In genomic region chr10:98316661-98317060, GRCh38 we compare ENCODE assay signal across 13 cellular contexts. TPM values are rescaled to one million over a fixed set of nuclear protein-coding genes. Genes with fewer than 3 reads are reported as not detected.
DNase-seq lines count a peak whose midpoint lies in the region; ATAC-seq and TF ChIP-seq lines count a peak whose summit lies in the region.
"Had no signal": no experiment of that assay in that cellular context is flagged by ENCODE, and none has a peak within 500 bp of the region (broad histone marks: within the 10 kb centered on the region; RNA-seq: fewer than 3 reads in every experiment).

No MANE protein-coding gene starts in this region.

- no peaks in the 10 kb centered on the region for H3K36me3 Mint-ChIP-seq in activated naive CD4-positive, alpha-beta T cell treated with anti-CD3 and anti-CD28 coated beads for 36 hours (ENCODE audit: low read depth)

- no peaks in the 10 kb centered on the region for H3K4me1 Mint-ChIP-seq in activated naive CD4-positive, alpha-beta T cell treated with anti-CD3 and anti-CD28 coated beads for 36 hours (ENCODE audit: low read depth)
- H3K4me1 Mint-ChIP-seq: activated naive CD8-positive, alpha-beta T cell treated with anti-CD3 and anti-CD28 coated beads, Interleukin-2, amount 50 U/mL, for 24 hours had no signal

- H3K36me3 ChIP-seq in Panc1 (ENCODE audit: control insufficient read depth, insufficient read depth, low read length) (no peaks in the 10 kb centered on the region), fibroblast of lung (ENCODE audit: control insufficient read depth, insufficient read depth, low read length) (no peaks in the 10 kb centered on the region)

- CTCF ChIA-PET in Panc1 (lab: Charles Lee) = no interaction called here
- CTCF ChIA-PET in activated naive CD4-positive, alpha-beta T cell treated with anti-CD3 and anti-CD28 coated beads for 36 hours (lab: Charles Lee) = no interaction called here

- H3K9me3 ChIP-seq in Panc1 (ENCODE audit: control insufficient read depth, insufficient read depth, low read depth, low read length) (no peaks in the 10 kb centered on the region), fibroblast of lung (ENCODE audit: control insufficient read depth, insufficient read depth, low read depth, low read length) (no peaks in the 10 kb centered on the region)

- ATAC-seq in Panc1 (0 out of 2 replicates have a peak, but pooled peaks have one; percentile 54), omental fat pad (ENCODE audit: low FRiP score) (peak; percentile 28), GM19395 (IDR thresholded peaks at IDR 0.05; ENCODE audit: unreplicated experiment) (no peak), GM21529 (IDR thresholded peaks at IDR 0.05; ENCODE audit: unreplicated experiment) (no peak)
- ATAC-seq: activated naive CD8-positive, alpha-beta T cell treated with anti-CD3 and anti-CD28 coated beads, Interleukin-2, amount 50 U/mL, for 24 hours had no signal

- no TSS peak for BruUV-seq in Panc1 (replicated peaks; lab: Mats Ljungman, UMichigan)

- H3K27me3 ChIP-seq in Panc1 (ENCODE audit: control insufficient read depth, insufficient read depth, low read length) (no peaks in the 10 kb centered on the region), fibroblast of lung (ENCODE audit: control insufficient read depth, insufficient read depth, low read length) (no peaks in the 10 kb centered on the region)

- no peaks in the 10 kb centered on the region for H3K27me3 Mint-ChIP-seq in activated naive CD4-positive, alpha-beta T cell treated with anti-CD3 and anti-CD28 coated beads for 36 hours (ENCODE audit: low read depth)

- intact Hi-C loops in Panc1 (cut with micrococcal nuclease; ENCODE audit: unreplicated experiment) = no loop called here
- intact Hi-C loops in activated naive CD4-positive, alpha-beta T cell treated with anti-CD3 and anti-CD28 coated beads for 36 hours (cut with micrococcal nuclease) = no loop called here

- H3K4me3 ChIP-seq in Panc1 (ENCODE audit: low read depth in 2 of 2, low read length in 2 of 2) (no peak overlapping the region), fibroblast of lung (replicated peaks in 1 of 4; ENCODE audit: control extremely low read depth in 1 of 4, insufficient read depth in 1 of 4, low read depth in 3 of 4, low read length in 4 of 4) (no peak overlapping the region)

- peak overlapping the region; percentile 26 for H3K4me2 ChIP-seq in fibroblast of lung (ENCODE audit: extremely low read depth, insufficient read depth, low read length)

- DNase-seq in EH (ENCODE audit: low read depth) (peak; percentile 87), Panc1 (ENCODE audit: low read depth, low spot score) (peak; percentile 35), fibroblast of lung (ENCODE audit: low read depth in 2 of 2) (peak; percentile 28 to 61), omental fat pad (ENCODE audit: low spot score) (no peak), NCI-H1436 (lab: John Stamatoyannopoulos, UW) (no peak)
- DNase-seq in activated naive CD4-positive, alpha-beta T cell treated with anti-CD3 and anti-CD28 coated beads for 36 hours = no peak
- DNase-seq: activated naive CD8-positive, alpha-beta T cell treated with anti-CD3 and anti-CD28 coated beads, Interleukin-2, amount 50 U/mL, for 24 hours; endodermal cell; islet precursor cell; NCI-H1105 treated with DMSO at 0.1 percent for 48 hours had no signal

- H3K4me1 ChIP-seq in Panc1 (ENCODE audit: control insufficient read depth, insufficient read depth, low read length) (no peaks in the 10 kb centered on the region; the same call in 1 of the 2 replicates), fibroblast of lung (ENCODE audit: control insufficient read depth, extremely low read depth, insufficient read depth, low read length) (peaks cover 8% of the 10 kb centered on the region)

- peak overlapping the region; percentile 19 for H2AFZ ChIP-seq in fibroblast of lung (ENCODE audit: low read length)

- H3K79me2 ChIP-seq in fibroblast of lung (ENCODE audit: control insufficient read depth, insufficient read depth, low read length) = no peaks in the 10 kb centered on the region

- no peaks in the 10 kb centered on the region for H4K20me1 ChIP-seq in fibroblast of lung (ENCODE audit: control insufficient read depth, extremely low read depth, insufficient read depth, low read length)

- no peak overlapping the region for H3K27ac Mint-ChIP-seq in activated naive CD4-positive, alpha-beta T cell treated with anti-CD3 and anti-CD28 coated beads for 36 hours
- H3K27ac Mint-ChIP-seq: activated naive CD8-positive, alpha-beta T cell treated with anti-CD3 and anti-CD28 coated beads, Interleukin-2, amount 50 U/mL, for 24 hours; endodermal cell; nephron had no signal

- no peak overlapping the region for H3K27ac ChIP-seq in Panc1 (ENCODE audit: low read length)
- H3K27ac ChIP-seq in fibroblast of lung (ENCODE audit: insufficient read depth, low read length) = peak overlapping the region; percentile 6

- POLR2A ChIA-PET in Panc1 (lab: Charles Lee) = no interaction called here

- in situ Hi-C loops in Panc1 (cut with HindIII; ENCODE audit: low pct_unique_long_range_greater_than_20kb, low sequenced_read_pairs) = no loop called here

- no peak overlapping the region for H3K4me3 Mint-ChIP-seq in activated naive CD4-positive, alpha-beta T cell treated with anti-CD3 and anti-CD28 coated beads for 36 hours
- H3K4me3 Mint-ChIP-seq: activated naive CD8-positive, alpha-beta T cell treated with anti-CD3 and anti-CD28 coated beads, Interleukin-2, amount 50 U/mL, for 24 hours; endodermal cell; nephron had no signal

- TF ChIP-seq CTCF in Panc1 (IDR thresholded peaks at IDR 0.05) = no peak
- TF ChIP-seq CTCF in fibroblast of lung (conservative IDR thresholded peaks at IDR 0.05 in 1 of 2, IDR thresholded peaks at IDR 0.05 in 1 of 2; ENCODE audit: low read depth in 1 of 2, low read length in 2 of 2) = no peak
- no peak for TF ChIP-seq CTCF in omental fat pad (IDR thresholded peaks at IDR 0.05)

- H3K9ac ChIP-seq in fibroblast of lung (ENCODE audit: insufficient read depth, low read length) = no peak overlapping the region

- H3K9me3 Mint-ChIP-seq in activated naive CD4-positive, alpha-beta T cell treated with anti-CD3 and anti-CD28 coated beads for 36 hours = no peaks in the 10 kb centered on the region
- H3K9me3 Mint-ChIP-seq: activated naive CD8-positive, alpha-beta T cell treated with anti-CD3 and anti-CD28 coated beads, Interleukin-2, amount 50 U/mL, for 24 hours; endodermal cell; nephron had no signal

RNA-seq across cellular contexts. Expression of gene LOXL4, which starts 48.7 kb away (rescaled TPM):
- 17.7 TPM for total RNA-seq in Panc1 (2021; ENCODE audit: unreplicated experiment)
- 19.7 TPM for polyA plus RNA-seq in Panc1 (2012; ENCODE audit: insufficient read length)
- 52.6 and 73.0 TPM in 2 replicates for total RNA-seq in fibroblast of lung
- polyA plus RNA-seq in fibroblast of lung = 39.8 and 75.1 TPM in 2 replicates
- 46.9 and 82.2 TPM in 2 replicates for polyA plus RNA-seq in fibroblast of lung (2012)
- 56.8 and 91.7 TPM in 2 replicates for polyA minus RNA-seq in fibroblast of lung (ENCODE audit: low replicate concordance)
- total RNA-seq in omental fat pad = 10 to 100 TPM in 1 of 4 donors, 1 to 10 TPM in 3; 3.3 to 13.0 (median 7.0) TPM
- total RNA-seq in activated naive CD4-positive, alpha-beta T cell treated with anti-CD3 and anti-CD28 coated beads for 36 hours = not detected

Comparison
In these comparisons a context has a peak if more than half of its experiments do, and no peak if none do; other contexts are left out.
1. DNase-seq: peak in EH (single experiment), Panc1 (single experiment) and fibroblast of lung (2 of 2); none in omental fat pad (single experiment), activated naive CD4-positive, alpha-beta T cell treated with anti-CD3 and anti-CD28 coated beads for 36 hours (single experiment) and NCI-H1436 (single experiment).
2. ATAC-seq: peak in Panc1 (single experiment) and omental fat pad (single experiment); none in GM19395 (single experiment) and GM21529 (single experiment).
3. RNA of gene LOXL4, which starts 48.7 kb away (total RNA-seq): 52.6 to 73.0 TPM in fibroblast of lung, 17.7 TPM in Panc1 (single experiment) and 3.3 to 13.0 TPM in omental fat pad; not detected in activated naive CD4-positive, alpha-beta T cell treated with anti-CD3 and anti-CD28 coated beads for 36 hours; every median in the first group is over 4 times any median in the second.